27 cellular contexts compared by ENCODE assay signal in genomic region chr20:55500130-55500529, GRCh38.
"Had no signal": no experiment of that assay in that cellular context is flagged by ENCODE, and none has a peak within 500 bp of the region (broad histone marks: within the 10 kb centered on the region; RNA-seq: fewer than 3 reads in every experiment).

No MANE protein-coding gene starts in this region.

- DNase-seq: activated CD4-positive, alpha-beta memory T cell treated with anti-CD3 and anti-CD28 coated beads for 36 hours; activated CD4-positive, alpha-beta T cell treated with anti-CD3 and anti-CD28 coated beads for 36 hours; activated CD4-positive, alpha-beta T cell treated with anti-CD3 and anti-CD28 coated beads, Interleukin-2, amount 10 ng/mL, durations not matched to agents 24 days and 14 days; activated CD4-positive, CD25-positive, alpha-beta regulatory T cell; activated CD4-positive, CD25-positive, alpha-beta regulatory T cell treated with anti-CD3 and anti-CD28 coated beads, Interleukin-2, amount 50 U/mL, for 72 hours; activated CD8-positive, alpha-beta memory T cell treated with anti-CD3 and anti-CD28 coated beads, Interleukin-2, amount 50 U/mL, for 48 hours; activated CD8-positive, alpha-beta T cell treated with anti-CD3 and anti-CD28 coated beads, Interleukin-2, amount 10 ng/mL, durations not matched to agents 7 days and 5 days; activated gamma-delta T cell; activated naive CD4-positive, alpha-beta T cell; activated naive CD4-positive, alpha-beta T cell treated with anti-CD3 and anti-CD28 coated beads, Interleukin-2, amount 10 ng/mL, durations not matched to agents 7 days and 5 days; activated naive CD8-positive, alpha-beta T cell treated with anti-CD3 and anti-CD28 coated beads, Interleukin-2, amount 10 ng/mL, durations not matched to agents 7 days and 5 days; activated T-cell treated with anti-CD3 and anti-CD28 coated beads for 4 hours; activated T-cell treated with anti-CD3 and anti-CD28 coated beads, Interleukin-2, amount 50 U/mL, for 24 hours; activated T-cell treated with anti-CD3 and anti-CD28 coated beads, Interleukin-2, amount 50 U/mL, for 72 hours; amniotic stem cell; anterior cingulate cortex; brain microvascular endothelial cell; caudate nucleus; effector CD8-positive, alpha-beta T cell; esophagus squamous epithelium; foreskin melanocyte; heart right ventricle; T-cell; T1000 had no signal

- ATAC-seq: activated CD4-positive, alpha-beta T cell treated with anti-CD3 and anti-CD28 coated beads for 36 hours; activated CD8-positive, alpha-beta T cell treated with anti-CD3 and anti-CD28 coated beads, Interleukin-2, amount 10 ng/mL, durations not matched to agents 7 days and 5 days; activated naive CD4-positive, alpha-beta T cell treated with anti-CD3 and anti-CD28 coated beads, Interleukin-2, amount 50 U/mL, for 72 hours; activated T-cell treated with anti-CD3 and anti-CD28 coated beads, Interleukin-2, amount 50 U/mL, for 72 hours; gastroesophageal sphincter; heart right ventricle; T-cell had no signal

- H3K4me3 ChIP-seq: esophagus squamous epithelium, gastroesophageal sphincter, heart right ventricle had no signal

- H3K27me3 ChIP-seq: brain microvascular endothelial cell, esophagus squamous epithelium, gastroesophageal sphincter, heart right ventricle had no signal

- H3K36me3 ChIP-seq: brain microvascular endothelial cell, esophagus squamous epithelium, gastroesophageal sphincter, heart right ventricle had no signal

- H3K4me1 ChIP-seq: esophagus squamous epithelium, gastroesophageal sphincter, heart right ventricle had no signal

- H3K9me3 ChIP-seq: esophagus squamous epithelium had no signal

- H3K27ac ChIP-seq: brain microvascular endothelial cell, epithelial cell of prostate, esophagus squamous epithelium, gastroesophageal sphincter, heart right ventricle had no signal
